2 cellular contexts compared by ENCODE assay signal in the genomic region with DNA sequence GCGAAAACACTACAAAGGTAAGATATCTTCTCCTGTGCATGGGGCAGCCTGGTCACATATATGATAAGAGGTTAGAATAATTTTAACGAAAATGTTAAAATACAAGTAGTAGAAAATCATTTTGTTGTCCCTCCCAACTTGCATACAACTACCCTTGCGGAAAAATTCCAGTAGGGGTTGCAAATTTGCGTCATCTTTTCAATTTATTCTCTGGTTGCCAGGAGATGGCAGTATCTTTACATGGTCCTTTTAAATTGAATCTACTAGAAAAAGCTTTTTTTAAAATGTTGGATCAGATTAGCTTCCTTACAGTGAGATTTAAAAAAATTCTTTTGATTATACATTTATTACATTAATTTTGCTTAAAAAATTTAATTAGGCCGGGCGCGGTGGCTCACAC.
TF ChIP-seq lines count a peak whose summit lies in the region.

No MANE protein-coding gene starts in this region.

TF ChIP-seq in SK-N-SH, 30 proteins besides CTCF, POLR2A, EP300 and RAD21 (continued from another document):
- TF ChIP-seq PBX3 (IDR thresholded peaks at IDR 0.05) = no peak
- TF ChIP-seq RCOR1 (IDR thresholded peaks at IDR 0.05; ENCODE audit: low read length) = no peak
- TF ChIP-seq YY1 (IDR thresholded peaks at IDR 0.05; ENCODE audit: low read depth) = no peak
- TF ChIP-seq POLR2AphosphoS5 (IDR thresholded peaks at IDR 0.05; ENCODE audit: low read depth, low read length) = no peak
- no peak for TF ChIP-seq NFIC (IDR thresholded peaks at IDR 0.05; ENCODE audit: borderline replicate concordance)
- TF ChIP-seq, protein P1, sequence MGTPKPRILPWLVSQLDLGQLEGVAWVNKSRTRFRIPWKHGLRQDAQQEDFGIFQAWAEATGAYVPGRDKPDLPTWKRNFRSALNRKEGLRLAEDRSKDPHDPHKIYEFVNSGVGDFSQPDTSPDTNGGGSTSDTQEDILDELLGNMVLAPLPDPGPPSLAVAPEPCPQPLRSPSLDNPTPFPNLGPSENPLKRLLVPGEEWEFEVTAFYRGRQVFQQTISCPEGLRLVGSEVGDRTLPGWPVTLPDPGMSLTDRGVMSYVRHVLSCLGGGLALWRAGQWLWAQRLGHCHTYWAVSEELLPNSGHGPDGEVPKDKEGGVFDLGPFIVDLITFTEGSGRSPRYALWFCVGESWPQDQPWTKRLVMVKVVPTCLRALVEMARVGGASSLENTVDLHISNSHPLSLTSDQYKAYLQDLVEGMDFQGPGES (IDR thresholded peaks at IDR 0.05; ENCODE audit: low read depth, low read length) = no peak
- TF ChIP-seq MXI1 (IDR thresholded peaks at IDR 0.05; ENCODE audit: low read depth, low read length) = no peak
- no peak for TF ChIP-seq JUND (IDR thresholded peaks at IDR 0.05)
- TF ChIP-seq FOXM1 (IDR thresholded peaks at IDR 0.05; ENCODE audit: low read depth) = no peak
- no peak for TF ChIP-seq ZBTB33 (IDR thresholded peaks at IDR 0.05; ENCODE audit: borderline replicate concordance, low read depth)
- TF ChIP-seq RXRA (IDR thresholded peaks at IDR 0.05; ENCODE audit: borderline replicate concordance, low read depth) = no peak
- TF ChIP-seq RFX5 (IDR thresholded peaks at IDR 0.05; ENCODE audit: low read length) = no peak

TF ChIP-seq in SK-N-SH treated with all-trans-retinoic acid at 6 μM for 48 hours, 23 proteins besides CTCF, POLR2A, EP300 and RAD21 (continued from another document):
- TF ChIP-seq, protein P2, sequence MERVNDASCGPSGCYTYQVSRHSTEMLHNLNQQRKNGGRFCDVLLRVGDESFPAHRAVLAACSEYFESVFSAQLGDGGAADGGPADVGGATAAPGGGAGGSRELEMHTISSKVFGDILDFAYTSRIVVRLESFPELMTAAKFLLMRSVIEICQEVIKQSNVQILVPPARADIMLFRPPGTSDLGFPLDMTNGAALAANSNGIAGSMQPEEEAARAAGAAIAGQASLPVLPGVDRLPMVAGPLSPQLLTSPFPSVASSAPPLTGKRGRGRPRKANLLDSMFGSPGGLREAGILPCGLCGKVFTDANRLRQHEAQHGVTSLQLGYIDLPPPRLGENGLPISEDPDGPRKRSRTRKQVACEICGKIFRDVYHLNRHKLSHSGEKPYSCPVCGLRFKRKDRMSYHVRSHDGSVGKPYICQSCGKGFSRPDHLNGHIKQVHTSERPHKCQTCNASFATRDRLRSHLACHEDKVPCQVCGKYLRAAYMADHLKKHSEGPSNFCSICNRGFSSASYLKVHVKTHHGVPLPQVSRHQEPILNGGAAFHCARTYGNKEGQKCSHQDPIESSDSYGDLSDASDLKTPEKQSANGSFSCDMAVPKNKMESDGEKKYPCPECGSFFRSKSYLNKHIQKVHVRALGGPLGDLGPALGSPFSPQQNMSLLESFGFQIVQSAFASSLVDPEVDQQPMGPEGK (CRISPR knock-in tag; IDR thresholded peaks at IDR 0.05; ENCODE audit: borderline replicate concordance) = no peak
- TF ChIP-seq CSRNP3 (CRISPR knock-in tag; IDR thresholded peaks at IDR 0.05) (no peak), ZNF70 (CRISPR knock-in tag; IDR thresholded peaks at IDR 0.05) (no peak), ZFP3 (CRISPR knock-in tag; IDR thresholded peaks at IDR 0.05) (no peak), ZNF565 (CRISPR knock-in tag; conservative IDR thresholded peaks at IDR 0.05; ENCODE audit: low read depth) (no peak), RARB (CRISPR knock-in tag; IDR thresholded peaks at IDR 0.05) (no peak), ZC3H10 (CRISPR knock-in tag; IDR thresholded peaks at IDR 0.05) (no peak), ISL1 (CRISPR knock-in tag; IDR thresholded peaks at IDR 0.05) (no peak), GLIS3 (CRISPR knock-in tag; IDR thresholded peaks at IDR 0.05) (no peak), TOX (CRISPR knock-in tag; IDR thresholded peaks at IDR 0.05; ENCODE audit: borderline replicate concordance) (no peak), ESRRG (CRISPR knock-in tag; IDR thresholded peaks at IDR 0.05) (no peak)
- TF ChIP-seq, protein P3, sequence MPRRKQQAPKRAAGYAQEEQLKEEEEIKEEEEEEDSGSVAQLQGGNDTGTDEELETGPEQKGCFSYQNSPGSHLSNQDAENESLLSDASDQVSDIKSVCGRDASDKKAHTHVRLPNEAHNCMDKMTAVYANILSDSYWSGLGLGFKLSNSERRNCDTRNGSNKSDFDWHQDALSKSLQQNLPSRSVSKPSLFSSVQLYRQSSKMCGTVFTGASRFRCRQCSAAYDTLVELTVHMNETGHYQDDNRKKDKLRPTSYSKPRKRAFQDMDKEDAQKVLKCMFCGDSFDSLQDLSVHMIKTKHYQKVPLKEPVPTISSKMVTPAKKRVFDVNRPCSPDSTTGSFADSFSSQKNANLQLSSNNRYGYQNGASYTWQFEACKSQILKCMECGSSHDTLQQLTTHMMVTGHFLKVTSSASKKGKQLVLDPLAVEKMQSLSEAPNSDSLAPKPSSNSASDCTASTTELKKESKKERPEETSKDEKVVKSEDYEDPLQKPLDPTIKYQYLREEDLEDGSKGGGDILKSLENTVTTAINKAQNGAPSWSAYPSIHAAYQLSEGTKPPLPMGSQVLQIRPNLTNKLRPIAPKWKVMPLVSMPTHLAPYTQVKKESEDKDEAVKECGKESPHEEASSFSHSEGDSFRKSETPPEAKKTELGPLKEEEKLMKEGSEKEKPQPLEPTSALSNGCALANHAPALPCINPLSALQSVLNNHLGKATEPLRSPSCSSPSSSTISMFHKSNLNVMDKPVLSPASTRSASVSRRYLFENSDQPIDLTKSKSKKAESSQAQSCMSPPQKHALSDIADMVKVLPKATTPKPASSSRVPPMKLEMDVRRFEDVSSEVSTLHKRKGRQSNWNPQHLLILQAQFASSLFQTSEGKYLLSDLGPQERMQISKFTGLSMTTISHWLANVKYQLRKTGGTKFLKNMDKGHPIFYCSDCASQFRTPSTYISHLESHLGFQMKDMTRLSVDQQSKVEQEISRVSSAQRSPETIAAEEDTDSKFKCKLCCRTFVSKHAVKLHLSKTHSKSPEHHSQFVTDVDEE (CRISPR knock-in tag; IDR thresholded peaks at IDR 0.05) = no peak
TF ChIP-seq in SK-N-SH treated with all-trans-retinoic acid at 6 μM for 48 hours: peak in this region for 0.
